ENCODE assay signal across 7 cellular contexts in genomic region chr16:65117701-65118448, GRCh38. TPM values are rescaled to one million over a fixed set of nuclear protein-coding genes. Genes with fewer than 3 reads are reported as not detected.
A peak's percentile ranks its signal among the peaks of the same experiment; 100 is the strongest.
DNase-seq lines count a peak whose midpoint lies in the region; ATAC-seq, FAIRE-seq and TF ChIP-seq lines count a peak whose summit lies in the region.

No MANE protein-coding gene starts in this region.

- TF ChIP-seq RAD21 in IMR-90 (IDR thresholded peaks at IDR 0.05; ENCODE audit: low read length) = peak; percentile 93

- CTCF ChIA-PET in IMR-90 (lab: Yijun Ruan, JAX) = interaction anchor here (0.5 to 0.9 kb wide), 5 partner anchors 9 to 1755 kb away, joined by 3 to 4 read pairs (median 3); no protein-coding TSS in a partner anchor
- CTCF ChIA-PET in PC-9 (lab: Charles Lee) = no interaction called here

- H3K4me1 ChIP-seq in IMR-90 (ENCODE audit: control insufficient read depth, insufficient read depth, low read length) = peaks cover 4% of the 10 kb centered on the region
- H3K4me1 ChIP-seq in PC-9 (replicated peaks; ENCODE audit: insufficient read depth) = no peaks in the 10 kb centered on the region
- H3K4me1 ChIP-seq in kidney (ENCODE audit: control insufficient read depth in 1 of 2, insufficient read depth in 1 of 2, low read depth in 1 of 2, low read length in 2 of 2) = peaks cover 2 to 4% of the 10 kb centered on the region in 2 donors

- dilution Hi-C loops in IMR-90 (cut with HindIII; ENCODE audit: low sequenced_read_pairs, unreplicated experiment) = no loop called here

- H2BK15ac ChIP-seq in IMR-90 (ENCODE audit: low read depth, low read length) = 0 out of 3 replicates have a peak overlapping the region, but pooled peaks have one; percentile 43

- peak overlapping the region; percentile 61 for H3K9ac ChIP-seq in IMR-90 (ENCODE audit: low read depth, low read length)
- H3K9ac ChIP-seq in kidney (ENCODE audit: low read length in 2 of 2) = no peak overlapping the region

- H3K36me3 ChIP-seq in IMR-90 (ENCODE audit: control insufficient read depth, insufficient read depth, low read length) (peaks cover 19% of the 10 kb centered on the region), PC-9 (ENCODE audit: low read depth) (no peaks in the 10 kb centered on the region), kidney (ENCODE audit: control insufficient read depth in 1 of 2, insufficient read depth in 2 of 2, low read length in 2 of 2) (no peaks in the 10 kb centered on the region)

- no TSS peak for BruUV-seq in IMR-90 (replicated peaks; lab: Mats Ljungman, UMichigan)
- BruUV-seq in PC-9 (replicated peaks; lab: Mats Ljungman, UMichigan) = no TSS peak

- no peak for FAIRE-seq in kidney (lab: Jason Lieb, UNC)

- no peaks in the 10 kb centered on the region for H3F3A ChIP-seq in PC-9 (ENCODE audit: insufficient read depth, low read depth)

- H3K4me3 ChIP-seq in IMR-90 (ENCODE audit: insufficient read depth, low read depth, low read length) = 0 out of 2 replicates have a peak overlapping the region, but pooled peaks have one; percentile 8
- H3K4me3 ChIP-seq in PC-9 = no peak overlapping the region
- H3K4me3 ChIP-seq in kidney (ENCODE audit: low read length in 2 of 2) = no peak overlapping the region

- H2AK5ac ChIP-seq in IMR-90 (ENCODE audit: low read depth, low read length) = peak overlapping the region; percentile 76; the same call in 1 of the 2 replicates

- in situ Hi-C loops in IMR-90 (cut with MboI; ENCODE audit: low sequenced_read_pairs) = loop anchor here (25.0 kb wide), 3 partner anchors 681 to 1756 kb away; no protein-coding TSS in a partner anchor

- peak overlapping the region; percentile 53 for H2AK9ac ChIP-seq in IMR-90 (replicated peaks; ENCODE audit: low read depth, low read length, poor library complexity)

- peak overlapping the region; percentile 62; the same call in 1 of the 2 replicates for H3K4ac ChIP-seq in IMR-90 (ENCODE audit: low read depth, low read length)

- peak overlapping the region; percentile 53 for H2BK5ac ChIP-seq in IMR-90 (ENCODE audit: low read depth, low read length, poor library complexity, severe bottlenecking)

- intact Hi-C loops in IMR-90 (cut with micrococcal nuclease) (loop anchor here (1.0 to 10.0 kb wide), 6 partner anchors 131 to 1757 kb away; no protein-coding TSS in a partner anchor), PC-9 (cut with micrococcal nuclease; ENCODE audit: unreplicated experiment) (no loop called here), kidney (cut with DNase I) (no loop called here)

- peak; percentile 81 for ATAC-seq in GM21423 (IDR thresholded peaks at IDR 0.05; ENCODE audit: unreplicated experiment)
- ATAC-seq in IMR-90 (ENCODE audit: low read depth) = peak; percentile 7

- peak overlapping the region; percentile 66; the same call in 1 of the 2 replicates for H3K14ac ChIP-seq in IMR-90 (replicated peaks; ENCODE audit: low read depth, low read length)

- no peak overlapping the region for H4K91ac ChIP-seq in IMR-90 (ENCODE audit: insufficient read depth, low read depth, low read length)

- POLR2A ChIA-PET in IMR-90 (lab: Charles Lee; ENCODE audit: unreplicated experiment) = interaction anchor here (0.7 kb wide), 1 partner anchor 23 kb away, joined by 3 read pairs; no protein-coding TSS in a partner anchor
- POLR2A ChIA-PET in PC-9 (lab: Charles Lee; ENCODE audit: unreplicated experiment) = no interaction called here

- TF ChIP-seq CTCF in IMR-90 (conservative IDR thresholded peaks at IDR 0.05; ENCODE audit: low read depth, low read length) (peak; percentile 95), PC-9 (conservative IDR thresholded peaks at IDR 0.05) (peak; percentile 91), kidney (IDR thresholded peaks at IDR 0.05; ENCODE audit: borderline replicate concordance, extremely low read depth, insufficient read depth) (peak; percentile 85)

- H3K23ac ChIP-seq in IMR-90 (ENCODE audit: low read depth, low read length) = no peak overlapping the region

- H3K79me2 ChIP-seq in PC-9 (ENCODE audit: low read depth) = no peaks in the 10 kb centered on the region

- WGBS in IMR-90 (ENCODE audit: extremely low coverage in 2 of 2, insufficient read length in 1 of 2), 2 experiments = 10% methylated on average over 2 of the region's 10 CpGs; no CpG with 5 or more reads in 1 of the 2 experiments

- H3K56ac ChIP-seq in IMR-90 (ENCODE audit: extremely low read depth, insufficient read depth, low read length) = peak overlapping the region; percentile 61; the same call in 1 of the 2 replicates

- peaks cover 9% of the 10 kb centered on the region; the same call in 1 of the 2 replicates for H3K9me1 ChIP-seq in IMR-90 (ENCODE audit: insufficient read depth, low read length)

- H3K27ac ChIP-seq in IMR-90 (ENCODE audit: insufficient read depth, low read length) (peak overlapping the region; percentile 69), PC-9 (no peak overlapping the region), caudate nucleus (ENCODE audit: low read depth, low read length) (peak overlapping the region; percentile 86), kidney (ENCODE audit: low read depth in 2 of 2, low read length in 2 of 2) (no peak overlapping the region)

- H3K9me2 ChIP-seq in PC-9 (ENCODE audit: insufficient read depth) = no peaks in the 10 kb centered on the region

- peak; percentile 48 for TF ChIP-seq POLR2A in IMR-90 (IDR thresholded peaks at IDR 0.05; ENCODE audit: low read depth, low read length)

- peak overlapping the region; percentile 72 for H2AFZ ChIP-seq in IMR-90 (replicated peaks; ENCODE audit: low read length, poor library complexity)
- H2AFZ ChIP-seq in PC-9 = no peak overlapping the region

- H3K4me2 ChIP-seq in IMR-90 (ENCODE audit: low read depth, low read length) (peak overlapping the region; percentile 92), PC-9 (no peak overlapping the region)

- H4K20me1 ChIP-seq in IMR-90 (ENCODE audit: insufficient read depth, low read length) (peaks cover 69% of the 10 kb centered on the region), PC-9 (ENCODE audit: insufficient read depth) (no peaks in the 10 kb centered on the region)

- H3K9me3 ChIP-seq in IMR-90 (ENCODE audit: control insufficient read depth, insufficient read depth, low read length) (no peaks in the 10 kb centered on the region), PC-9 (ENCODE audit: insufficient read depth, low read depth) (no peaks in the 10 kb centered on the region), kidney (ENCODE audit: control insufficient read depth in 1 of 2, low read length in 2 of 2) (no peaks in the 10 kb centered on the region)

- H3K18ac ChIP-seq in IMR-90 (ENCODE audit: low read depth, low read length) = no peak overlapping the region

- peak overlapping the region in 1 of 2 experiments; percentile 76; a peak in 2 of 4 replicates for H4K8ac ChIP-seq in IMR-90 (ENCODE audit: low read depth in 2 of 2, low read length in 2 of 2)

- peaks cover 7 to 54% of the 10 kb centered on the region in 2 experiments; a peak in 3 of 4 replicates for H3K79me1 ChIP-seq in IMR-90 (ENCODE audit: low read depth in 1 of 2, low read length in 2 of 2)

- no peaks in the 10 kb centered on the region for H3K27me3 ChIP-seq in IMR-90 (ENCODE audit: control insufficient read depth, insufficient read depth, low read length)
- no peaks in the 10 kb centered on the region for H3K27me3 ChIP-seq in PC-9 (ENCODE audit: insufficient read depth, low read depth)

- peak overlapping the region; percentile 72; the same call in 1 of the 2 replicates for H2BK20ac ChIP-seq in IMR-90 (ENCODE audit: low read depth, low read length)

- no peak overlapping the region for H4K5ac ChIP-seq in IMR-90 (ENCODE audit: low read depth, low read length)

- H2BK120ac ChIP-seq in IMR-90 (ENCODE audit: low read depth, low read length) = peak overlapping the region; percentile 73

- peak; percentile 68 for DNase-seq in GM03348 (ENCODE audit: low spot score)
- DNase-seq in IMR-90 = peak; percentile 90
- DNase-seq in PC-9 = peak; percentile 27 to 54
- peak in 56 of 61 donors; percentile 49 to 92 (median 78) for DNase-seq in caudate nucleus (lab: John Stamatoyannopoulos, UW)
- DNase-seq in kidney = no peak
- peak; percentile 16 for DNase-seq in stimulated activated CD4-positive, alpha-beta T cell treated with anti-CD3 and anti-CD28 coated beads, Interleukin-4, amount 100 ng/mL, for 1 hour

TF ChIP-seq in IMR-90, 13 proteins besides CTCF, POLR2A, EP300 and RAD21:
- TF ChIP-seq ELK1 (IDR thresholded peaks at IDR 0.05; ENCODE audit: borderline replicate concordance, low read depth, low read length) = no peak
- peak; percentile 80 for TF ChIP-seq SMC3 (IDR thresholded peaks at IDR 0.05; ENCODE audit: low read depth, low read length)
- TF ChIP-seq NFE2L2 (IDR thresholded peaks at IDR 0.05; ENCODE audit: low read depth, low read length) = no peak
- TF ChIP-seq MAZ (IDR thresholded peaks at IDR 0.05; ENCODE audit: borderline replicate concordance, low read depth, low read length) = peak; percentile 34; the same call in 1 of the 2 replicates

RNA-seq across cellular contexts. Expression of gene CDH11, which starts 4.0 kb away (rescaled TPM):
- total RNA-seq in IMR-90 (2012; rRNA removed) (395 and 601 TPM in 2 replicates), PC-9 (2021) (not detected in 2 replicates), kidney (44.9 TPM)
- polyA plus RNA-seq in IMR-90 (2012; rRNA removed) (235 and 266 TPM in 2 replicates), kidney (ENCODE audit: insufficient read depth, low read depth, low replicate concordance) (3.0 TPM)
- 335 and 358 TPM in 2 replicates for polyA plus RNA-seq in IMR-90 (2012; cell fraction: cytosol; rRNA removed)
- 145 and 223 TPM in 2 replicates for polyA plus RNA-seq in IMR-90 (2012; cell fraction: nucleus; rRNA removed; ENCODE audit: low replicate concordance)

Comparison
In these comparisons a context has a peak if more than half of its experiments do, and no peak if none do; other contexts are left out.
1. H3K27ac ChIP-seq: peak in IMR-90 (single experiment) and caudate nucleus (single experiment); none in PC-9 (single experiment) and kidney (0 of 2).
2. RNA of gene CDH11, which starts 4.0 kb away (total RNA-seq): 395 to 601 TPM in IMR-90 and 44.9 TPM in kidney (single experiment); not detected in PC-9; every median in the first group is over 10 times any median in the second.
3. Peak in every context shown above with its lines, with median percentiles within 50 percentile points of each other: CTCF ChIP-seq.